Comparison of ENCODE assay signal across 8 cellular contexts in the genomic region with DNA sequence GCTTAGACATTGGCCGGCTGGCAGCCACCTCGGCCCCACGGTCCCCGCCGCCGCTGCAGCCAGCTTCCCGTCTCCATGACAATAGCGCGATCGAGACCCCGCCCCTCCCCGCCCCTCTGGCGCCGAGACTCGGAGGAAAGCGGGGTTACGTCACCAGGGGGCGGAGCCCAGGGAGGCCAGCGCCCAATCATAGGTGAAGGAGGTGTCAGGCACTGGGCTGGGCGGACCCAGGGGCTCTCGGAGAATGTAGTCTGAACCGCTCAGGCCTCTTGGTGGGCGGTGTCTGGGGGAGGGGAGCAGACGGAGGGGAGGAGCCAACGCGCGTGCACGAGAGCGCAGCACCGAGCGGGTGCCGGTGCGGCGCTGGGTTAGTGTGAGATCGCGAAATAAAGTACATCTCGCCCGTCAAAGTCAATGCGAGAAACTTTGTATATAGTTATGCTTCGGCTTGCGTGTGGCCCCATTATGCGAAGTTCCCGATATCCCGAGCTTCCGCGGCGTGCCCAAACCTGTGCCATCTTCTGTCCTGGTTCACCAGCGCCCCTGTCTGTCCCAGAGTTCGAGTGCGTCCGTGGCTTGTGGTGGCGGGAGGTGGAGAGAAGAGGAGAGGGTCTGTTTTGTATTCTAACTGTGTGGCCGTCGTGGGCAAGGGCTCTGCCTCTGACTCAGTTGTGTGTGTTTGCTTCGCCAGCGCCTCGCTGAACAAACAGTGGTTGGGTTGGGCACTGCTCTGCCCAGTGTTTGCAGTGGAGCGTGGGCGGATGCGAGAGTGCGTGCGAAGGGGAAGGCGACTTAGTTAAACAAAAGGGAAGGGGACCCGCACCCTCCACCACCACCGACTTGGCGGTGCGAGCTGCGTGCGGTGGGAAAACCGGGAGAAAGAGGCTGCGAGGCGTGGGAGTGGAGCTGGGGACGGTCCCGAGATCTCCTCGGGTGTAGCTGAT. TPM values are rescaled to one million over a fixed set of nuclear protein-coding genes. Genes with fewer than 3 reads are reported as not detected.
DNase-seq lines count a peak whose midpoint lies in the region; ATAC-seq and TF ChIP-seq lines count a peak whose summit lies in the region.

No MANE protein-coding gene starts in this region.

- H3K4me2 ChIP-seq in GM23338: peak overlapping the region; percentile 97

- no peak overlapping the region for H3K27ac ChIP-seq in GM23338 (ENCODE audit: low read depth)
- H3K27ac ChIP-seq in RWPE1: peak overlapping the region; percentile 62
- H3K27ac ChIP-seq in stomach smooth muscle (ENCODE audit: low read length): no peak overlapping the region

- H3F3A ChIP-seq in GM23338 (replicated peaks; ENCODE audit: low read depth): peaks cover 13% of the 10 kb centered on the region; the same call in 1 of the 2 replicates

- H3K9me3 Mint-ChIP-seq in GM23338: peaks cover 2% of the 10 kb centered on the region; the same call in 1 of the 3 replicates

- CTCF ChIA-PET in RWPE1 (lab: Yijun Ruan, JAX): interaction anchor here (0.6 to 1.1 kb wide), 5 partner anchors 111 to 973 kb away, joined by 3 to 7 read pairs (median 3); no protein-coding TSS in a partner anchor

- H3K27me3 ChIP-seq in GM23338 (ENCODE audit: insufficient read depth) (peaks cover 88% of the 10 kb centered on the region), neuron (ENCODE audit: insufficient read depth, low read length) (no peaks in the 10 kb centered on the region), stomach smooth muscle (ENCODE audit: control insufficient read depth in 1 of 2, insufficient read depth in 2 of 2, low read length in 2 of 2) (peaks cover 57 to 85% of the 10 kb centered on the region in 2 donors)

- H3K36me3 ChIP-seq in GM23338 (ENCODE audit: insufficient read depth) (no peaks in the 10 kb centered on the region), neuron (ENCODE audit: insufficient read depth, low read length) (peaks cover 21% of the 10 kb centered on the region), stomach smooth muscle (ENCODE audit: control insufficient read depth in 2 of 2, insufficient read depth in 2 of 2, low read length in 2 of 2) (no peaks in the 10 kb centered on the region)

- H3K79me2 ChIP-seq in GM23338 (replicated peaks; ENCODE audit: insufficient read depth): peaks cover 3% of the 10 kb centered on the region; the same call in 1 of the 2 replicates

- H3K9me3 ChIP-seq in neuron (ENCODE audit: low read length): no peaks in the 10 kb centered on the region
- no peaks in the 10 kb centered on the region for H3K9me3 ChIP-seq in stomach smooth muscle (ENCODE audit: control insufficient read depth in 2 of 2, low read length in 2 of 2)

- H2AFZ ChIP-seq in GM23338 (peak overlapping the region; percentile 90), neuron (ENCODE audit: low read depth, low read length) (no peak overlapping the region)

- TF ChIP-seq CTCF in GM23338 (conservative IDR thresholded peaks at IDR 0.05; ENCODE audit: low read depth in 2 of 2): no peak; a peak in 2 of 4 replicates
- peak; percentile 33; the same call in 1 of the 2 replicates for TF ChIP-seq CTCF in LNCAP (IDR thresholded peaks at IDR 0.05)
- 0 out of 2 replicates have a peak, but pooled peaks have one; percentile 16 for TF ChIP-seq CTCF in RWPE1 (conservative IDR thresholded peaks at IDR 0.05; ENCODE audit: low read depth)
- peak; percentile 12 for TF ChIP-seq CTCF in foreskin fibroblast (IDR thresholded peaks at IDR 0.05; ENCODE audit: low read depth, low read length)

- no peak overlapping the region for H3K27ac Mint-ChIP-seq in GM23338

- peaks cover 33% of the 10 kb centered on the region for H3K4me1 Mint-ChIP-seq in GM23338

- H3K4me1 ChIP-seq in GM23338 (ENCODE audit: insufficient read depth) (peaks cover 31% of the 10 kb centered on the region), neuron (ENCODE audit: insufficient read depth, low read length) (peaks cover 22% of the 10 kb centered on the region), stomach smooth muscle (ENCODE audit: control insufficient read depth, insufficient read depth, low read length) (peaks cover 24% of the 10 kb centered on the region)

- peaks cover 18% of the 10 kb centered on the region; the same call in 1 of the 2 replicates for H4K20me1 ChIP-seq in GM23338 (replicated peaks; ENCODE audit: insufficient read depth)

- H3K4me3 Mint-ChIP-seq in GM23338: peak overlapping the region; percentile 77

- H3K9me2 ChIP-seq in GM23338 (ENCODE audit: insufficient read depth): no peaks in the 10 kb centered on the region

- H3K9ac ChIP-seq in stomach smooth muscle (ENCODE audit: low read length in 2 of 2): no peak overlapping the region

- DNase-seq in Daoy (ENCODE audit: low read depth) (peak; percentile 98), GM23338 (ENCODE audit: low spot score) (peak; percentile 99), RWPE1 (ENCODE audit: low spot score) (peak; percentile 96), foreskin fibroblast (peak; percentile 100)
- peak; percentile 85 for DNase-seq in activated T-helper 9 cell treated with anti-CD3 and anti-CD28 coated beads, Interleukin-2, amount 50 U/mL, for 16 hours (ENCODE audit: low read depth)

- peaks cover 73% of the 10 kb centered on the region for H3K27me3 Mint-ChIP-seq in GM23338 (ENCODE audit: insufficient read depth, low read depth, poor library complexity)

- POLR2A ChIA-PET in RWPE1 (lab: Yijun Ruan, JAX; ENCODE audit: low non-redundant PET): no interaction called here

- H3K36me3 Mint-ChIP-seq in GM23338 (ENCODE audit: low read depth): no peaks in the 10 kb centered on the region; the same call in 2 of the 3 replicates

- H3K4me3 ChIP-seq in GM23338: peak overlapping the region; percentile 79
- H3K4me3 ChIP-seq in foreskin fibroblast (ENCODE audit: low read depth in 1 of 2, low read length in 2 of 2): peak overlapping the region; percentile 77 to 81
- peak overlapping the region; percentile 54 for H3K4me3 ChIP-seq in neuron (ENCODE audit: low read length)
- H3K4me3 ChIP-seq in stomach smooth muscle (ENCODE audit: low read length in 2 of 2): peak overlapping the region; percentile 64 to 75

- ATAC-seq in GM23338: peak; percentile 76

TF ChIP-seq in GM23338, 12 proteins besides CTCF, POLR2A, EP300 and RAD21:
- peak; percentile 82 for TF ChIP-seq CREB1 (CRISPR knock-in tag; IDR thresholded peaks at IDR 0.05; ENCODE audit: low read depth)
- TF ChIP-seq JUNB (IDR thresholded peaks at IDR 0.05; ENCODE audit: unreplicated experiment): no peak
- TF ChIP-seq EZH2 (IDR thresholded peaks at IDR 0.05; ENCODE audit: low read depth, unreplicated experiment): peak; percentile 66
TF ChIP-seq in GM23338: peak in this region for 2.

RNA-seq across cellular contexts. Expression of a gene that starts 1.3 kb away (rescaled TPM):
- total RNA-seq in Daoy (2014; rRNA removed; shearing (Covaris generic)): 3.6 and 7.6 TPM in 2 replicates
- total RNA-seq in GM23338 (2014; rRNA removed; shearing (Covaris generic)): 0.07 and 0.35 TPM in 2 replicates
- 0.31 and 0.39 TPM in 2 replicates for polyA plus RNA-seq in GM23338 (2016; fragmentation: Nextera tagmentation; extraction: Ambion mirVana)

Comparison
In these comparisons a context has a peak if more than half of its experiments do, and no peak if none do; other contexts are left out.
1. CTCF ChIP-seq: peak in LNCAP (single experiment), RWPE1 (single experiment) and foreskin fibroblast (single experiment); none in GM23338 (0 of 2).
2. Peak in every context shown above with its lines, with median percentiles within 50 percentile points of each other: DNase-seq and H3K4me3 ChIP-seq.